In the genomic region with DNA sequence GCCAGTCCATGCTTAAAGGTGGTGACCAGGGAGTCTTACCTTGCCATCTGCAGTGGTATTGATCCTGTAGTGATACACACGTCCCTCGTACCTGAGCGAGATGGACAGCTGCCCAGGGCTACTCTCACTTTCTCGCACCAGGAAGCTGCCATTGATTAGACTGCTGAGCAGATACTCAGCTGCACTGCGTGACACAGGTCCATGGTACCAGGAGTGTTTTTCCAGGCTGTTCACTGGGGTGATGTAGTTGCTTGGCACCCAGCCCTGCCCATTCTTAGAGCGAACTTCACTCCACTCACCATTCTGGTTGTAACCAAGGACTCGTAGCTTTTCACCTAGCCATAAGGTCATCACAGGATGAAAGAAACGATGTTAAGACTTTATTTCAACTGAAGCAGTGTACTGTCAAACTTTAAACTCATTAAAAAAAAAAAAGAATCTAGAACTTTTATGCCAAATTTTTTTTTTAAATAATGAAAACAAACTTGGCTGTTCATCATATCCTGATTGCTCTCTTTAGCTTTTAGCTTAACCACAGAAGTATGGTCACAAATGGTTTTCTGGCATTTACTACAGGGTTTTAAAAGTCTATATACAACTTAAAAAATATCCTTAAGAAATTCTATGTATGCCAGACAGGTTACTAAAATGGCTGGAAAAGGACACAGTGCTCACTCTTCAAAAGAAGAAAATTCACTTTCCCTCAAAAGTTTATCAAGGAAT, we compare ENCODE assay signal across 18 cellular contexts. TPM values are rescaled to one million over a fixed set of nuclear protein-coding genes. Genes with fewer than 3 reads are reported as not detected.
A peak's percentile ranks its signal among the peaks of the same experiment; 100 is the strongest.
DNase-seq lines count a peak whose midpoint lies in the region; ATAC-seq, FAIRE-seq and TF ChIP-seq lines count a peak whose summit lies in the region.
"Had no signal": no experiment of that assay in that cellular context is flagged by ENCODE, and none has a peak within 500 bp of the region (broad histone marks: within the 10 kb centered on the region; RNA-seq: fewer than 3 reads in every experiment).

No MANE protein-coding gene starts in this region.

- no peaks in the 10 kb centered on the region for H3K27me3 Mint-ChIP-seq in astrocyte (ENCODE audit: low read depth, unreplicated experiment)
- H3K27me3 Mint-ChIP-seq in activated CD8-positive, alpha-beta memory T cell treated with anti-CD3 and anti-CD28 coated beads, Interleukin-2, amount 10 ng/mL, durations not matched to agents 7 days and 5 days, result no peaks in the 10 kb centered on the region
- H3K27me3 Mint-ChIP-seq: activated CD8-positive, alpha-beta T cell treated with anti-CD3 and anti-CD28 coated beads for 36 hours had no signal

- peak overlapping the region; percentile 59 for H3K9ac ChIP-seq in astrocyte (ENCODE audit: low read length)
- no peak overlapping the region for H3K9ac ChIP-seq in skeletal muscle tissue (ENCODE audit: low read depth in 1 of 3, low read length in 3 of 3)

- H3K9me3 ChIP-seq in MG63 (no peaks in the 10 kb centered on the region), astrocyte (ENCODE audit: insufficient read depth, low read depth, low read length) (no peaks in the 10 kb centered on the region), skeletal muscle tissue (ENCODE audit: control insufficient read depth in 3 of 3, low read length in 3 of 3) (no peaks in the 10 kb centered on the region), WERI-Rb-1 (ENCODE audit: severe bottlenecking) (no peaks in the 10 kb centered on the region)
- H3K9me3 ChIP-seq: psoas muscle had no signal

- H3K27ac ChIP-seq in astrocyte (ENCODE audit: low read depth, low read length) (peak overlapping the region; percentile 88), skeletal muscle tissue (ENCODE audit: low read depth, low read length) (peak overlapping the region; percentile 28), WERI-Rb-1 (no peak overlapping the region)
- H3K27ac ChIP-seq: psoas muscle had no signal

- H3K79me2 ChIP-seq in astrocyte (ENCODE audit: insufficient read depth, low read length), result peaks cover 84% of the 10 kb centered on the region

- H3K36me3 Mint-ChIP-seq in astrocyte (ENCODE audit: low read depth, unreplicated experiment), result peaks cover 9% of the 10 kb centered on the region
- peaks cover 9% of the 10 kb centered on the region for H3K36me3 Mint-ChIP-seq in activated CD8-positive, alpha-beta memory T cell treated with anti-CD3 and anti-CD28 coated beads, Interleukin-2, amount 10 ng/mL, durations not matched to agents 7 days and 5 days

- H2AFZ ChIP-seq in astrocyte (ENCODE audit: low read depth, low read length), result no peak overlapping the region

- H3K36me3 ChIP-seq in MG63, result peaks cover 79% of the 10 kb centered on the region
- H3K36me3 ChIP-seq in astrocyte (ENCODE audit: insufficient read depth, low read length), result peaks cover 37% of the 10 kb centered on the region
- peaks cover 2 to 9% (median 4%) of the 10 kb centered on the region in 3 donors for H3K36me3 ChIP-seq in skeletal muscle tissue (ENCODE audit: control insufficient read depth in 3 of 3, insufficient read depth in 3 of 3, low read length in 3 of 3)
- H3K36me3 ChIP-seq in WERI-Rb-1, result peaks cover 46% of the 10 kb centered on the region

- peaks cover 55% of the 10 kb centered on the region for H3K4me1 ChIP-seq in astrocyte (ENCODE audit: insufficient read depth, low read length)
- H3K4me1 ChIP-seq in skeletal muscle tissue (ENCODE audit: control insufficient read depth in 3 of 3, insufficient read depth in 3 of 3, low read length in 3 of 3), result peaks cover 0 to 9% (median 3%) of the 10 kb centered on the region in 3 donors
- H3K4me1 ChIP-seq: psoas muscle had no signal

- H4K20me1 ChIP-seq in astrocyte (ENCODE audit: insufficient read depth, low read length), result peaks cover 31% of the 10 kb centered on the region

- DNase-seq in MG63, result peak; percentile 42
- DNase-seq in astrocyte (ENCODE audit: low read depth), result peak; percentile 71
- DNase-seq in activated CD8-positive, alpha-beta memory T cell treated with anti-CD3 and anti-CD28 coated beads, Interleukin-2, amount 10 ng/mL, durations not matched to agents 7 days and 5 days, result no peak
- no peak for DNase-seq in stimulated activated CD4-positive, alpha-beta T cell treated with anti-CD3 and anti-CD28 coated beads, Interleukin-12 subunit alpha, Interleukin-12 subunit beta, amount 100 ng/mL, for 4 hours
- no peak for DNase-seq in iPS-NIHi7 (ENCODE audit: extremely low spot score)
- DNase-seq in WERI-Rb-1, result no peak
- DNase-seq: activated CD8-positive, alpha-beta T cell treated with anti-CD3 and anti-CD28 coated beads for 36 hours; activated gamma-delta T cell; CD8-positive, alpha-beta T cell; KG1; NCI-H187; NCI-H526; stimulated activated naive CD4-positive, alpha-beta T cell; T1000 had no signal

- H3K4me1 Mint-ChIP-seq in astrocyte (ENCODE audit: low read depth, unreplicated experiment), result peaks cover 40% of the 10 kb centered on the region
- H3K4me1 Mint-ChIP-seq in activated CD8-positive, alpha-beta memory T cell treated with anti-CD3 and anti-CD28 coated beads, Interleukin-2, amount 10 ng/mL, durations not matched to agents 7 days and 5 days, result peaks cover 19% of the 10 kb centered on the region

- CTCF ChIA-PET in activated CD8-positive, alpha-beta memory T cell treated with anti-CD3 and anti-CD28 coated beads, Interleukin-2, amount 10 ng/mL, durations not matched to agents 7 days and 5 days (lab: Charles Lee), result interaction anchor here (1.2 to 1.3 kb wide), 2 partner anchors 9 to 23 kb away, joined by 3 read pairs; no protein-coding TSS in a partner anchor

- no peaks in the 10 kb centered on the region for H3K9me3 Mint-ChIP-seq in astrocyte (ENCODE audit: unreplicated experiment)
- H3K9me3 Mint-ChIP-seq in activated CD8-positive, alpha-beta memory T cell treated with anti-CD3 and anti-CD28 coated beads, Interleukin-2, amount 10 ng/mL, durations not matched to agents 7 days and 5 days (ENCODE audit: low read depth), result no peaks in the 10 kb centered on the region
- H3K9me3 Mint-ChIP-seq: activated CD8-positive, alpha-beta T cell treated with anti-CD3 and anti-CD28 coated beads for 36 hours; CD8-positive, alpha-beta T cell had no signal

- TF ChIP-seq CTCF in astrocyte (IDR thresholded peaks at IDR 0.05; ENCODE audit: insufficient read depth, low read depth, low read length), result no peak
- TF ChIP-seq CTCF in WERI-Rb-1 (IDR thresholded peaks at IDR 0.05; ENCODE audit: low read depth, low read length), result no peak

- no peak for FAIRE-seq in astrocyte (lab: Jason Lieb, UNC)
- FAIRE-seq in islet of Langerhans (lab: Jason Lieb, UNC), result peak; percentile 24
- FAIRE-seq: H1 had no signal

- no peak overlapping the region for H3K4me3 ChIP-seq in MG63
- H3K4me3 ChIP-seq in astrocyte (ENCODE audit: insufficient read depth, low read depth, low read length), result peak overlapping the region; percentile 8
- H3K4me3 ChIP-seq in skeletal muscle tissue (ENCODE audit: low read length in 3 of 3), result no peak overlapping the region
- H3K4me3 ChIP-seq in WERI-Rb-1 (ENCODE audit: low read depth, low read length), result no peak overlapping the region
- H3K4me3 ChIP-seq: psoas muscle had no signal

- ATAC-seq in activated CD8-positive, alpha-beta memory T cell treated with anti-CD3 and anti-CD28 coated beads, Interleukin-2, amount 10 ng/mL, durations not matched to agents 7 days and 5 days, result no peak
- ATAC-seq: activated CD8-positive, alpha-beta T cell treated with anti-CD3 and anti-CD28 coated beads for 36 hours; CD8-positive, alpha-beta T cell had no signal

- H3K27ac Mint-ChIP-seq in astrocyte (ENCODE audit: unreplicated experiment), result peak overlapping the region; percentile 88
- no peak overlapping the region for H3K27ac Mint-ChIP-seq in activated CD8-positive, alpha-beta memory T cell treated with anti-CD3 and anti-CD28 coated beads, Interleukin-2, amount 10 ng/mL, durations not matched to agents 7 days and 5 days
- H3K27ac Mint-ChIP-seq: activated CD8-positive, alpha-beta T cell treated with anti-CD3 and anti-CD28 coated beads for 36 hours; CD8-positive, alpha-beta T cell had no signal

- H3K27me3 ChIP-seq in MG63 (no peaks in the 10 kb centered on the region), astrocyte (ENCODE audit: insufficient read depth, low read length) (no peaks in the 10 kb centered on the region), skeletal muscle tissue (ENCODE audit: control insufficient read depth in 3 of 3, insufficient read depth in 3 of 3, low read length in 3 of 3) (no peaks in the 10 kb centered on the region), WERI-Rb-1 (ENCODE audit: insufficient read depth, low read depth, severe bottlenecking) (no peaks in the 10 kb centered on the region)

- peak overlapping the region; percentile 77 for H3K4me2 ChIP-seq in astrocyte (ENCODE audit: low read length)

- peak overlapping the region; percentile 57 for H3K4me3 Mint-ChIP-seq in astrocyte (ENCODE audit: unreplicated experiment)
- H3K4me3 Mint-ChIP-seq in activated CD8-positive, alpha-beta memory T cell treated with anti-CD3 and anti-CD28 coated beads, Interleukin-2, amount 10 ng/mL, durations not matched to agents 7 days and 5 days, result no peak overlapping the region
- H3K4me3 Mint-ChIP-seq: activated CD8-positive, alpha-beta T cell treated with anti-CD3 and anti-CD28 coated beads for 36 hours; CD8-positive, alpha-beta T cell had no signal

RNA-seq across cellular contexts. Expression of a gene that starts 44.6 kb away (rescaled TPM):
- total RNA-seq in MG63 (2014; rRNA removed; shearing (Covaris generic); ENCODE audit: low replicate concordance), result 56.3 and 102 TPM in 2 replicates
- 14.5 and 16.8 TPM in 2 replicates for total RNA-seq in astrocyte
- 16.7 TPM for total RNA-seq in skeletal muscle tissue
- total RNA-seq in activated CD8-positive, alpha-beta memory T cell treated with anti-CD3 and anti-CD28 coated beads, Interleukin-2, amount 10 ng/mL, durations not matched to agents 7 days and 5 days, result 10 to 100 TPM; 52.4 to 56.1 TPM

Comparison
In these comparisons a context has a peak if more than half of its experiments do, and no peak if none do; other contexts are left out.
1. DNase-seq: peak in MG63 (single experiment) and astrocyte (single experiment); none in activated CD8-positive, alpha-beta memory T cell treated with anti-CD3 and anti-CD28 coated beads, Interleukin-2, amount 10 ng/mL, durations not matched to agents 7 days and 5 days (single experiment), stimulated activated CD4-positive, alpha-beta T cell treated with anti-CD3 and anti-CD28 coated beads, Interleukin-12 subunit alpha, Interleukin-12 subunit beta, amount 100 ng/mL, for 4 hours (single experiment), iPS-NIHi7 (single experiment) and WERI-Rb-1 (single experiment).